ENCODE assay signal across 8 cellular contexts in the genomic region with DNA sequence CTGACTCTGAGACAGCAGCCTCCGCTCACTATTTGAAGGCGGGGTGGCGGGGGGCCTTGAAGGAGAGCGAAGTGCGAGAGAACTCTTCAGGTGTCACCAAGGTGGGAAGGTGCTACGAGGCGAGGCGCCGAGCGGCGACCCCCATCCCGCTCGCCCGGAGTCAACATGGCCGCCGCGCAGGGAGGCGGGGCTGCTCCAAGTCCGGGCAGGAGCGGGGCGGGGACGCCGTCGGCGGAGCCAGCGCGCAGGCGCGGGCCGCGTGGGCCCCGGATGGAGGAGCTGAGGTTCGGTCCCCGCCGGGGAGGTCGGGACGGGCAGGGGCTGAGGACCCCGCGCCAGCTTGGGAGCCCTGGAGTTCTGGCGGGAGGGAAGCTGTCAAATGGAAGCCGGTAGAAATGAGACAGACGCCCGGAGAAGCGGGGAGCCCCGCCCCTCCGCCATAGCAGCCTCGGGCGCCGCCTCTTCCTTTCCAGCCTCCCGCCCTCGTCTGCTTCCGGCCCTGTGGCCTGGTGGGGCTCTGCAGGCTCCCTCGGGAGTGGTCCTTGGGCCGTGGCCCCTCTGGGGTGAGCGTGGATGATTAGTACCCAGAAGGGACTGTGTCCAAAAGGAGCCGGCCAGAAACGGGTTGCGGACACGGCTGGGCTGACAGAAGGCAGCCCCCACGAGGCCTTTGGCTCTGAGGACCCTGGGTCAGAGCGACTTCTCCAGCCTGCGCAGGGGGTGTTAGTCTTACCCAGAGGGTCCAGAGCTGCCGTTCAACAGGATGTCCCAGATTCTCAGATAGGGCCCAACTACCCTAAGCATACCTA. TPM values are rescaled to one million over a fixed set of nuclear protein-coding genes. Genes with fewer than 3 reads are reported as not detected.
DNase-seq lines count a peak whose midpoint lies in the region; ATAC-seq lines count a peak whose summit lies in the region.

TSS of gene PIGV (plus strand) at position 245 of the 809 bp plus-strand sequence. CDS start 2,866 bp downstream, outside the sequence.

- CTCF ChIA-PET in CD8-positive, alpha-beta memory T cell (lab: Charles Lee) = interaction anchor here (0.6 to 6.2 kb wide), 34 partner anchors 8 to 290 kb away, joined by 3 to 203 read pairs (median 6); partner anchors contain the start of gene ARID1A
- CTCF ChIA-PET in activated CD8-positive, alpha-beta memory T cell treated with anti-CD3 and anti-CD28 coated beads for 36 hours (lab: Charles Lee) = interaction anchor here (0.9 to 5.7 kb wide), 16 partner anchors 8 to 287 kb away, joined by 3 to 76 read pairs (median 6); partner anchors contain the start of genes ARID1A and SFN

- peak within 1 kb of the TSS; percentile 92 for H3K4me3 ChIP-seq in CD8-positive, alpha-beta memory T cell (ENCODE audit: low read length)

- peak within 1 kb of the TSS; percentile 88 for H3K27ac ChIP-seq in CD8-positive, alpha-beta memory T cell (ENCODE audit: low read depth, low read length)

- no peaks in the 10 kb centered on the region for H3K27me3 ChIP-seq in CD8-positive, alpha-beta memory T cell (ENCODE audit: insufficient read depth, low read length, poor library complexity, severe bottlenecking)

- H3K9me3 Mint-ChIP-seq in CD8-positive, alpha-beta memory T cell = peaks cover 0 to 2% (median 0%) of the 10 kb centered on the region in 5 donors
- H3K9me3 Mint-ChIP-seq in effector memory CD8-positive, alpha-beta T cell = no peaks in the 10 kb centered on the region

- H3K4me1 ChIP-seq in CD8-positive, alpha-beta memory T cell (ENCODE audit: insufficient read depth, low read length) = peaks cover 71% of the 10 kb centered on the region

- peak within 1 kb of the TSS; percentile 90 to 100 (median 100) for H3K4me3 Mint-ChIP-seq in CD8-positive, alpha-beta memory T cell
- H3K4me3 Mint-ChIP-seq in effector memory CD8-positive, alpha-beta T cell = peak within 1 kb of the TSS; percentile 99 to 100

- ATAC-seq in GM19463 (IDR thresholded peaks at IDR 0.05; ENCODE audit: unreplicated experiment) = peak; percentile 47
- ATAC-seq in effector memory CD8-positive, alpha-beta T cell (replicated peaks) = peak; percentile 50

- peaks cover 0 to 31% (median 0%) of the 10 kb centered on the region in 3 donors for H3K36me3 Mint-ChIP-seq in CD8-positive, alpha-beta memory T cell
- H3K36me3 Mint-ChIP-seq in effector memory CD8-positive, alpha-beta T cell (ENCODE audit: insufficient read depth) = peaks cover 44% of the 10 kb centered on the region

- peaks cover 0 to 5% of the 10 kb centered on the region in 2 donors for H3K27me3 Mint-ChIP-seq in CD8-positive, alpha-beta memory T cell
- H3K27me3 Mint-ChIP-seq in effector memory CD8-positive, alpha-beta T cell = no peaks in the 10 kb centered on the region

- POLR2A ChIA-PET in CD8-positive, alpha-beta memory T cell (lab: Charles Lee) = interaction anchor here (0.9 to 6.2 kb wide), 13 partner anchors 12 to 316 kb away, joined by 3 to 86 read pairs (median 6); partner anchors contain the start of genes ARID1A and HMGN2
- POLR2A ChIA-PET in activated CD8-positive, alpha-beta memory T cell treated with anti-CD3 and anti-CD28 coated beads for 36 hours (lab: Charles Lee) = interaction anchor here (0.7 to 4.0 kb wide), 11 partner anchors 12 to 350 kb away, joined by 3 to 39 read pairs (median 6); no protein-coding TSS in a partner anchor

- H3K27ac Mint-ChIP-seq in CD8-positive, alpha-beta memory T cell = peak within 1 kb of the TSS; percentile 100
- peak within 1 kb of the TSS; percentile 100 for H3K27ac Mint-ChIP-seq in effector memory CD8-positive, alpha-beta T cell

- no peaks in the 10 kb centered on the region for H3K36me3 ChIP-seq in CD8-positive, alpha-beta memory T cell (ENCODE audit: insufficient read depth, low read length)

- peaks cover 73 to 87% (median 81%) of the 10 kb centered on the region in 3 donors for H3K4me1 Mint-ChIP-seq in CD8-positive, alpha-beta memory T cell
- peaks cover 69 to 73% of the 10 kb centered on the region in 2 donors for H3K4me1 Mint-ChIP-seq in effector memory CD8-positive, alpha-beta T cell (ENCODE audit: low read depth in 2 of 2)

- H3K9me3 ChIP-seq in CD8-positive, alpha-beta memory T cell (ENCODE audit: low read length) = no peaks in the 10 kb centered on the region

- DNase-seq in CD8-positive, alpha-beta memory T cell = peak; percentile 82 to 93 (median 89)
- DNase-seq in HS-27A (ENCODE audit: low read depth) = peak; percentile 73
- peak; percentile 89 for DNase-seq in NK-92 treated with Interleukin-12 subunit alpha and Interleukin-12 subunit beta, amount 100 ng/mL, for 24 hours (lab: John Stamatoyannopoulos, UW)
- peak; percentile 73 to 87 (median 80) for DNase-seq in effector memory CD8-positive, alpha-beta T cell
- DNase-seq in mesenteric fat pad (ENCODE audit: low spot score) = peak; percentile 98
- peak; percentile 86 for DNase-seq in stimulated activated CD8-positive, alpha-beta memory T cell treated with anti-CD3 and anti-CD28 coated beads, Interleukin-15, amount 100 ng/mL, for 24 hours (ENCODE audit: low read depth)

RNA-seq across cellular contexts. Expression of gene PIGV, which starts in this region (rescaled TPM):
- 10 to 100 TPM; 23.6 to 24.9 TPM for total RNA-seq in CD8-positive, alpha-beta memory T cell
- 19.1 TPM for polyA plus RNA-seq in CD8-positive, alpha-beta memory T cell
- total RNA-seq in activated CD8-positive, alpha-beta memory T cell treated with anti-CD3 and anti-CD28 coated beads for 36 hours = 10 to 100 TPM; 27.3 to 31.6 TPM
- 9.0 TPM for total RNA-seq in mesenteric fat pad

Comparison
In these comparisons a context has a peak if more than half of its experiments do, and no peak if none do; other contexts are left out.
1. Peak in every context shown above with its lines: DNase-seq, ATAC-seq, H3K4me3 ChIP-seq and H3K27ac ChIP-seq.